Comparison of ENCODE assay signal across 12 cellular contexts in the genomic region with DNA sequence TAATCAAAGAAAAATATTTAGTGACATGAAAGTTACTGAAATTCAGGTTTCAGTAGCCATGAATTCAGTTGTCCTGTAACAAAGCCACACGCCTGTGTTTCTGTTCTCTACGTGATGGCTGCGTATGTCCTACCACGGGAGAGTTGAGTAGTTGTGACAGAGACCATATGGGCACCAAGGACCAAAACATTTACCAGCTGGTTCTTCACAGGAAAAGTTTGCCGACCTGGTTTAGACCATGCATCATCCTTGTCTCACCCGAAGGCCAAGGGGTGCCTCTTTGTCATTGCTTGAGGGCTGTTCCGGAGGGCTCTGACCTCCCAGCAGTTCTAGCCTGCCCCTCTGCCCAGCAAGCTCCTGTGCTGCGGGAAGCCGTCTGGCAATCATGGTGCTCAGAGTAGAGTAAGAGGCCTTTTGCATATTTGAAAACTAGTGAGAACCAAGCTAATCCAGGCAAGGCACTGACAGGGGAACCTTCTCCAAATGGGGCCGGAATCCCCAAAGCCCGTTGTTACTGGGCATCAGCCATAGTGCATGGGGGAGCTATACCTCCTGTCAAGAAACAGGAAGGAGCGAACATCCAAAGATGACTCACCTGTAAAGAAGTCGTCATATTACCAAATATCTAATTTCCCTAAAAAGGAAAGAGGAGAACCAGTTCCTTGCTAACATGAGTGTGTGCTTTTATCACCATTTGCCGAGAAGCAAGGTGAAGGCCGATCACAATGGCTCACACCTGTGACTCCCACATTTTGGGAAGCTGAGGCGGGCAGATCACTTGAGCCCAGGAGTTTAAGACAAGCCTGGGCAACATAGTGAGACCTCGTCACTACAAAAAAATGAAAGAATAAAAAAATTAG.
"Had no signal": no experiment of that assay in that cellular context is flagged by ENCODE, and none has a peak within 500 bp of the region (broad histone marks: within the 10 kb centered on the region; RNA-seq: fewer than 3 reads in every experiment).

No MANE protein-coding gene starts in this region.

- H3K27me3 ChIP-seq: uterus had no signal

- ATAC-seq: activated CD4-positive, CD25-positive, alpha-beta regulatory T cell treated with anti-CD3 and anti-CD28 coated beads, Interleukin-2, amount 50 U/mL, for 24 hours; activated CD8-positive, alpha-beta memory T cell treated with anti-CD3 and anti-CD28 coated beads, Interleukin-2, amount 10 ng/mL, durations not matched to agents 7 days and 5 days; activated T-cell treated with anti-CD3 and anti-CD28 coated beads, Interleukin-2, amount 50 U/mL, for 4 hours had no signal

- DNase-seq: activated CD4-positive, alpha-beta T cell treated with anti-CD3 and anti-CD28 coated beads, Interleukin-2, amount 50 U/mL, for 4 hours; activated CD8-positive, alpha-beta memory T cell treated with anti-CD3 and anti-CD28 coated beads, Interleukin-2, amount 10 ng/mL, durations not matched to agents 7 days and 5 days; activated effector memory CD4-positive, alpha-beta T cell treated with anti-CD3 and anti-CD28 coated beads, Interleukin-2, amount 50 U/mL, for 16 hours; activated naive CD8-positive, alpha-beta T cell treated with anti-CD3 and anti-CD28 coated beads, Interleukin-2, amount 10 ng/mL, durations not matched to agents 7 days and 5 days; activated T-cell treated with anti-CD3 and anti-CD28 coated beads, Interleukin-2, amount 50 U/mL, for 4 hours; aorta; effector CD8-positive, alpha-beta T cell; mesenchymal stem cell; stimulated activated CD4-positive, alpha-beta T cell treated with anti-CD3 and anti-CD28 coated beads, Interleukin-15, amount 100 ng/mL, for 24 hours; stimulated activated CD4-positive, alpha-beta T cell treated with anti-CD3 and anti-CD28 coated beads, Interleukin-4, amount 100 ng/mL, for 24 hours; uterus had no signal

- H3K4me1 ChIP-seq: uterus had no signal

- H3K27ac ChIP-seq: uterus had no signal
